11 cellular contexts compared by ENCODE assay signal in the genomic region with DNA sequence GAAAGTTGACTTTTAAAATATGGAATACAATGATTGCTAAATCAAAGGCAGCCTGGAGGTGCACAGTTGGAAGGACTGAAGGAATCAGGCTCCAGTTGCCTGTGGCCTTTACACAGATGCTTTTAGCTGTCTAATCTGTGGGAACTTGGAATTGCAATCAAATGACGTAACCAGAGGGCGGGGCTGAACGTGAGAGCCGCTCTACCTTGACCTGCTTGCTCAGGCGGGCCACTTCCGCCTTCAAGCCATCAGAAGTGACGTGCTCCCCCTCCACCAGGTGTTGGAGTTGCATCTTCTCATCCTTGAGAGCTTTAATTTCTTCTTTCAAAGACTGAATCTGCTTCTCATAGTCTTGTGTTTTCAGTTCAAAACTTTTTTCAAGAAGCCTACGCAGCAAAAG. TPM values are rescaled to one million over a fixed set of nuclear protein-coding genes. Genes with fewer than 3 reads are reported as not detected.
A peak's percentile ranks its signal among the peaks of the same experiment; 100 is the strongest.
DNase-seq lines count a peak whose midpoint lies in the region; ATAC-seq, FAIRE-seq and TF ChIP-seq lines count a peak whose summit lies in the region.
"Had no signal": no experiment of that assay in that cellular context is flagged by ENCODE, and none has a peak within 500 bp of the region (broad histone marks: within the 10 kb centered on the region; RNA-seq: fewer than 3 reads in every experiment).

No MANE protein-coding gene starts in this region.

- no peaks in the 10 kb centered on the region for H3K9me3 ChIP-seq in OCI-LY7 (ENCODE audit: low read length)
- no peaks in the 10 kb centered on the region for H3K9me3 ChIP-seq in uterus
- H3K9me3 ChIP-seq: left ventricle myocardium inferior had no signal

- H3K4me3 ChIP-seq in OCI-LY7 (ENCODE audit: low read depth, low read length, poor library complexity, severe bottlenecking) (peak overlapping the region; percentile 33), uterus (no peak overlapping the region)
- H3K4me3 ChIP-seq: left ventricle myocardium inferior had no signal

- peaks cover 42% of the 10 kb centered on the region for H3K79me2 ChIP-seq in OCI-LY7 (ENCODE audit: insufficient read depth, low read depth, low read length)

- DNase-seq in activated naive CD8-positive, alpha-beta T cell treated with anti-CD3 and anti-CD28 coated beads, Interleukin-2, amount 50 U/mL, for 24 hours: peak; percentile 22
- DNase-seq in activated naive CD8-positive, alpha-beta T cell treated with anti-CD3 and anti-CD28 coated beads for 36 hours: no peak
- peak; percentile 93 for DNase-seq in OCI-LY7 (ENCODE audit: low spot score)
- peak; percentile 13 for DNase-seq in iris pigment epithelial cell (ENCODE audit: low read depth)
- peak; percentile 54 for DNase-seq in urothelium cell line (ENCODE audit: low spot score)
- DNase-seq in COLO668 (lab: John Stamatoyannopoulos, UW; ENCODE audit: unreplicated experiment): no peak
- DNase-seq in uterus: no peak
- no peak for DNase-seq in activated CD4-positive, alpha-beta T cell treated with anti-CD3 and anti-CD28 coated beads for 4 hours
- DNase-seq: left ventricle myocardium inferior, RPMI8226 had no signal

- TF ChIP-seq CTCF in OCI-LY7 (conservative IDR thresholded peaks at IDR 0.05; ENCODE audit: low read length) (0 out of 2 replicates have a peak, but pooled peaks have one; percentile 23), uterus (IDR thresholded peaks at IDR 0.05) (no peak)

- TF ChIP-seq POLR2A in uterus (IDR thresholded peaks at IDR 0.05): no peak

- BruUV-seq in OCI-LY7 (replicated peaks; lab: Mats Ljungman, UMichigan): no TSS peak

- no peaks in the 10 kb centered on the region for H4K20me1 ChIP-seq in OCI-LY7 (ENCODE audit: insufficient read depth, low read length)

- peak overlapping the region; percentile 61 for H3K4me2 ChIP-seq in OCI-LY7 (ENCODE audit: low read length)

- CTCF ChIA-PET in OCI-LY7 (lab: Charles Lee; ENCODE audit: unreplicated experiment): interaction anchor here (1.0 to 3.0 kb wide), 3 partner anchors 12 to 45 kb away, joined by 3 to 10 read pairs (median 10); no protein-coding TSS in a partner anchor

- H3K27ac ChIP-seq in OCI-LY7 (ENCODE audit: low read depth, low read length, poor library complexity, severe bottlenecking) (peak overlapping the region; percentile 75), uterus (no peak overlapping the region)
- H3K27ac ChIP-seq: left ventricle myocardium inferior had no signal

- no peaks in the 10 kb centered on the region for H3K9me2 ChIP-seq in OCI-LY7 (ENCODE audit: insufficient read depth, low read length)

- FAIRE-seq in urothelium cell line (lab: Jason Lieb, UNC): no peak

- intact Hi-C loops in OCI-LY7 (cut with micrococcal nuclease; ENCODE audit: unreplicated experiment) (loop anchor here (2.0 kb wide), 1 partner anchor 208 kb away; no protein-coding TSS in a partner anchor), uterus (cut with DNase I; ENCODE audit: low total_unique reads) (no loop called here)

- no peaks in the 10 kb centered on the region for H3K9me3 Mint-ChIP-seq in activated naive CD8-positive, alpha-beta T cell treated with anti-CD3 and anti-CD28 coated beads, Interleukin-2, amount 50 U/mL, for 24 hours
- H3K9me3 Mint-ChIP-seq in activated naive CD8-positive, alpha-beta T cell treated with anti-CD3 and anti-CD28 coated beads for 36 hours: no peaks in the 10 kb centered on the region
- H3K9me3 Mint-ChIP-seq: dendritic cell treated with granulocyte-macrophage colony-stimulating factor and Interleukin-4, amounts not matched to agents 40 ng/mL and 50 ng/mL, for 4 days had no signal

- no peak for ATAC-seq in activated naive CD8-positive, alpha-beta T cell treated with anti-CD3 and anti-CD28 coated beads, Interleukin-2, amount 50 U/mL, for 24 hours

- peak overlapping the region; percentile 10; the same call in 1 of the 2 replicates for H2AFZ ChIP-seq in OCI-LY7 (ENCODE audit: low read length)

- H3K27me3 Mint-ChIP-seq in activated naive CD8-positive, alpha-beta T cell treated with anti-CD3 and anti-CD28 coated beads, Interleukin-2, amount 50 U/mL, for 24 hours: no peaks in the 10 kb centered on the region
- H3K27me3 Mint-ChIP-seq in activated naive CD8-positive, alpha-beta T cell treated with anti-CD3 and anti-CD28 coated beads for 36 hours: no peaks in the 10 kb centered on the region
- H3K27me3 Mint-ChIP-seq: dendritic cell treated with granulocyte-macrophage colony-stimulating factor and Interleukin-4, amounts not matched to agents 40 ng/mL and 50 ng/mL, for 4 days had no signal

- H3K27ac Mint-ChIP-seq in activated naive CD8-positive, alpha-beta T cell treated with anti-CD3 and anti-CD28 coated beads, Interleukin-2, amount 50 U/mL, for 24 hours: no peak overlapping the region
- no peak overlapping the region for H3K27ac Mint-ChIP-seq in activated naive CD8-positive, alpha-beta T cell treated with anti-CD3 and anti-CD28 coated beads for 36 hours
- H3K27ac Mint-ChIP-seq: dendritic cell treated with granulocyte-macrophage colony-stimulating factor and Interleukin-4, amounts not matched to agents 40 ng/mL and 50 ng/mL, for 4 days had no signal

- POLR2A ChIA-PET in OCI-LY7 (lab: Charles Lee): interaction anchor here (0.6 to 9.1 kb wide), 8 partner anchors 5 to 270 kb away, joined by 3 to 167 read pairs (median 4); no protein-coding TSS in a partner anchor

- peaks cover 27% of the 10 kb centered on the region for H3K4me1 Mint-ChIP-seq in activated naive CD8-positive, alpha-beta T cell treated with anti-CD3 and anti-CD28 coated beads, Interleukin-2, amount 50 U/mL, for 24 hours
- H3K4me1 Mint-ChIP-seq in activated naive CD8-positive, alpha-beta T cell treated with anti-CD3 and anti-CD28 coated beads for 36 hours: peaks cover 18% of the 10 kb centered on the region

- H3K4me1 ChIP-seq in OCI-LY7 (ENCODE audit: insufficient read depth, low read length, poor library complexity, severe bottlenecking) (peaks cover 94% of the 10 kb centered on the region), uterus (no peaks in the 10 kb centered on the region)
- H3K4me1 ChIP-seq: left ventricle myocardium inferior had no signal

- H3K36me3 ChIP-seq in OCI-LY7 (ENCODE audit: insufficient read depth, low read length): peaks cover 51% of the 10 kb centered on the region
- H3K36me3 ChIP-seq in uterus: no peaks in the 10 kb centered on the region

- no peaks in the 10 kb centered on the region for H3K27me3 ChIP-seq in uterus

- no peak overlapping the region for H3K4me3 Mint-ChIP-seq in activated naive CD8-positive, alpha-beta T cell treated with anti-CD3 and anti-CD28 coated beads, Interleukin-2, amount 50 U/mL, for 24 hours
- H3K4me3 Mint-ChIP-seq in activated naive CD8-positive, alpha-beta T cell treated with anti-CD3 and anti-CD28 coated beads for 36 hours: no peak overlapping the region
- H3K4me3 Mint-ChIP-seq: dendritic cell treated with granulocyte-macrophage colony-stimulating factor and Interleukin-4, amounts not matched to agents 40 ng/mL and 50 ng/mL, for 4 days had no signal

- no peaks in the 10 kb centered on the region for H3K36me3 Mint-ChIP-seq in activated naive CD8-positive, alpha-beta T cell treated with anti-CD3 and anti-CD28 coated beads, Interleukin-2, amount 50 U/mL, for 24 hours (ENCODE audit: low read depth)
- no peaks in the 10 kb centered on the region for H3K36me3 Mint-ChIP-seq in activated naive CD8-positive, alpha-beta T cell treated with anti-CD3 and anti-CD28 coated beads for 36 hours

RNA-seq across cellular contexts. Expression of gene GNB5, which starts 37.7 kb away (rescaled TPM):
- 10 to 100 TPM; 14.5 to 16.2 TPM for total RNA-seq in activated naive CD8-positive, alpha-beta T cell treated with anti-CD3 and anti-CD28 coated beads for 36 hours
- 53.9 and 56.3 TPM in 2 replicates for total RNA-seq in OCI-LY7 (2014; rRNA removed; shearing (Covaris generic))
- 49.0 and 60.3 TPM in 2 replicates for total RNA-seq in OCI-LY7 (2022)
- total RNA-seq in uterus: 10 to 100 TPM; 28.4 to 73.8 (median 48.8) TPM

Comparison
In these comparisons a context has a peak if more than half of its experiments do, and no peak if none do; other contexts are left out.
1. DNase-seq: peak in activated naive CD8-positive, alpha-beta T cell treated with anti-CD3 and anti-CD28 coated beads, Interleukin-2, amount 50 U/mL, for 24 hours (single experiment), OCI-LY7 (single experiment), iris pigment epithelial cell (single experiment) and urothelium cell line (single experiment); none in activated naive CD8-positive, alpha-beta T cell treated with anti-CD3 and anti-CD28 coated beads for 36 hours (single experiment), COLO668 (single experiment), uterus (0 of 2) and activated CD4-positive, alpha-beta T cell treated with anti-CD3 and anti-CD28 coated beads for 4 hours (0 of 2).